In the genomic region with DNA sequence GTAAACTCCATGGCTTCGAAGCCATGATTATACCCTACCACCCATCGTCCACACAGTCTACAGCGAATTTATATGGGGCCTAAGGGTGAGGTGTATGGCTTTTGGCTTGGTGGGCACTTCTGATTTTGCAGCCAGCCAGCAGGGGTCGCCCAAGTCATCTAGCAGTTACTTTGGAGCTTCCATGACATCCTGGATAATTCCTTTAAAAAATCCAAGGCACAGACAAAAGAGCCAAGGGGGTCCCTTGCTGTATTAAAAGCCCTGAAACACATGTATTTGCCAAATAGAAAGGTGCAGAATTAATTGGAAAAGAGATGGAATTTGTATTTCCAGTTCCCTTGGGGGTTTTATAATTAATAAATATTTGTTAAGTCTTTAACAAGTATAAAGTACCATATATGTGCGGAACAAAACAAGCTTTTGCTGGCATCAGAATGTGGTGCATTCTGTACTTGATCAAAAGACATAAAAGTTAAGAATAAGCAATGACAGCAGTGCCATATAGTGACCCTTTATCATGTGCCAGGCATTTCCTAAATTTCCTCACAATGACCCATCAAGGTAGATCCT, we compare ENCODE assay signal across 8 cellular contexts.
A peak's percentile ranks its signal among the peaks of the same experiment; 100 is the strongest.
DNase-seq lines count a peak whose midpoint lies in the region; ATAC-seq and TF ChIP-seq lines count a peak whose summit lies in the region.

No MANE protein-coding gene starts in this region.

- H3K4me3 ChIP-seq in SK-N-SH (ENCODE audit: low read depth in 2 of 2, low read length in 1 of 2) (no peak overlapping the region; a peak in 1 of 4 replicates), thoracic aorta (no peak overlapping the region)

- no peaks in the 10 kb centered on the region for H3K79me2 ChIP-seq in SK-N-SH (ENCODE audit: insufficient read depth)

- peak; percentile 92 for TF ChIP-seq RAD21 in SK-N-SH (IDR thresholded peaks at IDR 0.05; ENCODE audit: low read length)

- H3K9ac ChIP-seq in SK-N-SH = no peak overlapping the region

- H3K4me2 ChIP-seq in SK-N-SH = no peak overlapping the region

- H3K27ac ChIP-seq in SK-N-SH (ENCODE audit: low read depth in 2 of 2, low read length in 1 of 2) = peak overlapping the region in 1 of 2 experiments; percentile 28; a peak in 2 of 4 replicates
- no peak overlapping the region for H3K27ac ChIP-seq in thoracic aorta

- no peaks in the 10 kb centered on the region for H3K9me3 ChIP-seq in SK-N-SH
- no peaks in the 10 kb centered on the region for H3K9me3 ChIP-seq in thoracic aorta

- 38% methylated on average over 5 of the region's 5 CpGs for WGBS in SK-N-SH (ENCODE audit: low lambda C conversion rate)

- CTCF ChIA-PET in SK-N-SH (lab: Yijun Ruan, JAX) = interaction anchor here (0.6 to 7.2 kb wide), 54 partner anchors 9 to 778 kb away, joined by 3 to 82 read pairs (median 4); no protein-coding TSS in a partner anchor

- H3K36me3 ChIP-seq in SK-N-SH (replicated peaks in 1 of 2; ENCODE audit: control insufficient read depth in 1 of 2, insufficient read depth in 2 of 2, low read length in 1 of 2) (no peaks in the 10 kb centered on the region), thoracic aorta (no peaks in the 10 kb centered on the region)

- no peaks in the 10 kb centered on the region for H3K9me2 ChIP-seq in SK-N-SH

- no peaks in the 10 kb centered on the region for H4K20me1 ChIP-seq in SK-N-SH (ENCODE audit: insufficient read depth)

- POLR2A ChIA-PET in SK-N-SH (lab: Yijun Ruan, JAX) = no interaction called here

- TF ChIP-seq CTCF in SK-N-SH (IDR thresholded peaks at IDR 0.05) = peak; percentile 98
- peak; percentile 85 for TF ChIP-seq CTCF in thoracic aorta (IDR thresholded peaks at IDR 0.05)

- TF ChIP-seq EP300 in SK-N-SH (IDR thresholded peaks at IDR 0.05; ENCODE audit: borderline replicate concordance in 1 of 2, low read depth in 1 of 2, low read length in 1 of 2) = no peak

- DNase-seq in DMS153 treated with DMSO at 0.1 percent for 48 hours (lab: John Stamatoyannopoulos, UW; ENCODE audit: unreplicated experiment) (peak; percentile 37), KG1 (lab: John Stamatoyannopoulos, UW) (peak; percentile 12), SK-N-SH (peak; percentile 44), medulla oblongata (ENCODE audit: extremely low spot score) (peak; percentile 72), thoracic aorta (ENCODE audit: low spot score) (no peak)
- peak; percentile 3 for DNase-seq in effector CD8-positive, alpha-beta T cell (lab: John Stamatoyannopoulos, UW)

- no peaks in the 10 kb centered on the region for H3F3A ChIP-seq in SK-N-SH (replicated peaks; ENCODE audit: insufficient read depth)

- no peak overlapping the region for H2AFZ ChIP-seq in SK-N-SH (ENCODE audit: low read depth)

- H3K27me3 ChIP-seq in SK-N-SH (ENCODE audit: insufficient read depth) = no peaks in the 10 kb centered on the region
- H3K27me3 ChIP-seq in thoracic aorta (replicated peaks; ENCODE audit: insufficient read depth) = no peaks in the 10 kb centered on the region

- ATAC-seq in thoracic aorta (ENCODE audit: insufficient number of reproducible peaks, low FRiP score, low read depth) (no peak), GM21360 (IDR thresholded peaks at IDR 0.05; ENCODE audit: unreplicated experiment) (no peak), GM18498 (IDR thresholded peaks at IDR 0.05; ENCODE audit: unreplicated experiment) (no peak)

- peaks cover 10 to 34% of the 10 kb centered on the region in 2 experiments; a peak in 3 of 4 replicates for H3K4me1 ChIP-seq in SK-N-SH (ENCODE audit: control insufficient read depth in 1 of 2, insufficient read depth in 2 of 2, low read depth in 1 of 2, low read length in 1 of 2)
- H3K4me1 ChIP-seq in thoracic aorta (ENCODE audit: control insufficient read depth in 1 of 2, low read depth in 2 of 2) = no peaks in the 10 kb centered on the region

TF ChIP-seq in SK-N-SH, 30 proteins besides CTCF, POLR2A, EP300 and RAD21:
- TF ChIP-seq TEAD4 (IDR thresholded peaks at IDR 0.05; ENCODE audit: borderline replicate concordance, insufficient read depth) = no peak
- peak; percentile 84 for TF ChIP-seq SMC3 (IDR thresholded peaks at IDR 0.05; ENCODE audit: low read depth, low read length)
